Comparison of ENCODE assay signal across 10 cellular contexts in the genomic region with DNA sequence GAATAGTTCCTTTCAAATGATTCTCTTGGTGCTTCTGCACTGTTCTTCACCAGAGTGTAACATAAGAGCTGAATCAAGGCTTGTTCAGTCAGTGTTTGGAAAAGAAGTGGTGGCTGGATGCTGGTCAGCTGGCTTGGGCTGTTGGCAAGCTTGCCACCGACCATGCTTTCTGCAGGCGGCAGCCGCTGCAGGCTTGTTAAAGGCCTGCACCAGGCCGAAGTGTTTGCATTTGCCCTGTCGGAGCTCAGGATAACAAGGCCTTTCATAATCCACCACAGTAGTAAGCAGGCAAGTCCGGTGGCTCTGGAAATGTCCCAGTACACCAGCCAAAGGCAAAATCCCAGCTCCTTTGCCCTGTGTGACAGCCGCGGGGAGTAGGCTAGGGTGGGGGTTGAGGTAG. TPM values are rescaled to one million over a fixed set of nuclear protein-coding genes. Genes with fewer than 3 reads are reported as not detected.
DNase-seq lines count a peak whose midpoint lies in the region; ATAC-seq and TF ChIP-seq lines count a peak whose summit lies in the region.
"Had no signal": no experiment of that assay in that cellular context is flagged by ENCODE, and none has a peak within 500 bp of the region (broad histone marks: within the 10 kb centered on the region; RNA-seq: fewer than 3 reads in every experiment).

No MANE protein-coding gene starts in this region.

- no peak overlapping the region for H3K18ac ChIP-seq in neuronal stem cell (ENCODE audit: low read length)

- no peak overlapping the region for H3K9ac ChIP-seq in neuronal stem cell (ENCODE audit: low read depth, low read length, poor library complexity)

- ATAC-seq in natural killer cell treated with Interleukin-12 subunit alpha and Interleukin-12 subunit beta and Interleukin-15 and Interleukin-18, amount 100 ng/mL, for 72 hours, result no peak

- no peaks in the 10 kb centered on the region for H3K27me3 ChIP-seq in osteoblast (ENCODE audit: insufficient read depth, low read length)
- H3K27me3 ChIP-seq in neuronal stem cell (ENCODE audit: control insufficient read depth in 3 of 3, insufficient read depth in 3 of 3, low read depth in 1 of 3, low read length in 3 of 3), result no peaks in the 10 kb centered on the region
- H3K27me3 ChIP-seq in BE2C, result no peaks in the 10 kb centered on the region

- H3K4me1 Mint-ChIP-seq in natural killer cell treated with Interleukin-12 subunit alpha and Interleukin-12 subunit beta and Interleukin-15 and Interleukin-18, amount 100 ng/mL, for 72 hours (ENCODE audit: low read depth in 2 of 2), result peaks cover 6 to 9% of the 10 kb centered on the region in 2 donors

- no peak overlapping the region for H4K91ac ChIP-seq in neuronal stem cell (ENCODE audit: low read depth, low read length, poor library complexity)

- H2BK5ac ChIP-seq in neuronal stem cell (ENCODE audit: low read length), result no peak overlapping the region

- H3K4me3 Mint-ChIP-seq in natural killer cell treated with Interleukin-12 subunit alpha and Interleukin-12 subunit beta and Interleukin-15 and Interleukin-18, amount 100 ng/mL, for 72 hours, result no peak overlapping the region

- H3K14ac ChIP-seq in neuronal stem cell (ENCODE audit: low read length), result no peak overlapping the region

- peaks cover 31% of the 10 kb centered on the region for H4K20me1 ChIP-seq in osteoblast (ENCODE audit: insufficient read depth, low read length)

- H2AFZ ChIP-seq in osteoblast (ENCODE audit: low read length) (no peak overlapping the region), neuronal stem cell (ENCODE audit: low read length) (no peak overlapping the region)

- DNase-seq in C1 segment of cervical spinal cord (lab: John Stamatoyannopoulos, UW), result peak; percentile 5 to 85 (median 59)
- DNase-seq in NCI-H2196 (lab: John Stamatoyannopoulos, UW; ENCODE audit: unreplicated experiment), result peak; percentile 74
- peak; percentile 75 for DNase-seq in fibroblast of mammary gland (ENCODE audit: low read depth)
- peak; percentile 8 for DNase-seq in osteoblast (ENCODE audit: insufficient read length, low spot score, missing footprints)
- no peak for DNase-seq in neuronal stem cell (ENCODE audit: low spot score)
- DNase-seq in natural killer cell treated with Interleukin-12 subunit alpha and Interleukin-12 subunit beta and Interleukin-15 and Interleukin-18, amount 100 ng/mL, for 72 hours (ENCODE audit: low spot score), result no peak
- no peak for DNase-seq in BE2C
- DNase-seq in activated CD4-positive, CD25-positive, alpha-beta regulatory T cell (lab: John Stamatoyannopoulos, UW), result no peak
- DNase-seq: activated CD8-positive, alpha-beta memory T cell treated with anti-CD3 and anti-CD28 coated beads, Interleukin-2, amount 50 U/mL, for 4 hours; NCI-H748 treated with DMSO at 0.1 percent for 48 hours had no signal

- H2BK120ac ChIP-seq in neuronal stem cell (ENCODE audit: low read depth, low read length), result no peak overlapping the region

- no peak overlapping the region for H3K4me2 ChIP-seq in osteoblast (ENCODE audit: insufficient read depth, low read length)
- no peak overlapping the region for H3K4me2 ChIP-seq in neuronal stem cell (ENCODE audit: insufficient read depth, low read length, poor library complexity, severe bottlenecking)

- H3K36me3 Mint-ChIP-seq in natural killer cell treated with Interleukin-12 subunit alpha and Interleukin-12 subunit beta and Interleukin-15 and Interleukin-18, amount 100 ng/mL, for 72 hours, result no peaks in the 10 kb centered on the region

- no peak overlapping the region for H3K27ac Mint-ChIP-seq in natural killer cell treated with Interleukin-12 subunit alpha and Interleukin-12 subunit beta and Interleukin-15 and Interleukin-18, amount 100 ng/mL, for 72 hours

- no peak overlapping the region for H3K27ac ChIP-seq in osteoblast (ENCODE audit: low read depth, low read length)
- H3K27ac ChIP-seq in neuronal stem cell (replicated peaks; ENCODE audit: low read length), result no peak overlapping the region

- H3K9me3 Mint-ChIP-seq in natural killer cell treated with Interleukin-12 subunit alpha and Interleukin-12 subunit beta and Interleukin-15 and Interleukin-18, amount 100 ng/mL, for 72 hours, result no peaks in the 10 kb centered on the region

- peaks cover 2% of the 10 kb centered on the region for H3K79me1 ChIP-seq in neuronal stem cell (ENCODE audit: low read depth, low read length)

- no peaks in the 10 kb centered on the region for H3K27me3 Mint-ChIP-seq in natural killer cell treated with Interleukin-12 subunit alpha and Interleukin-12 subunit beta and Interleukin-15 and Interleukin-18, amount 100 ng/mL, for 72 hours

- TF ChIP-seq CTCF in fibroblast of mammary gland (conservative IDR thresholded peaks at IDR 0.05; ENCODE audit: control insufficient read depth, insufficient read depth, low read depth, low read length) (no peak), osteoblast (IDR thresholded peaks at IDR 0.05; ENCODE audit: extremely low read depth, low read depth, low read length) (no peak), BE2C (IDR thresholded peaks at IDR 0.05; ENCODE audit: low read depth, low read length) (no peak)

- H3K23ac ChIP-seq in neuronal stem cell (ENCODE audit: low read depth, low read length, poor library complexity), result no peak overlapping the region

- WGBS in neuronal stem cell (ENCODE audit: extremely low coverage in 2 of 2, insufficient read length in 2 of 2, insufficient replicate concordance in 1 of 2), 2 donors, result no CpG with 5 or more reads among the region's 8 CpGs

- H3K36me3 ChIP-seq in osteoblast (ENCODE audit: insufficient read depth, low read length) (no peaks in the 10 kb centered on the region), neuronal stem cell (replicated peaks in 1 of 2; ENCODE audit: control insufficient read depth in 2 of 2, insufficient read depth in 2 of 2, low read length in 2 of 2) (no peaks in the 10 kb centered on the region), BE2C (no peaks in the 10 kb centered on the region)

- no peak overlapping the region for H2BK12ac ChIP-seq in neuronal stem cell (ENCODE audit: low read length)

- H3K4me3 ChIP-seq in fibroblast of mammary gland (ENCODE audit: control insufficient read depth, low read depth, low read length), result no peak overlapping the region
- no peak overlapping the region for H3K4me3 ChIP-seq in osteoblast (ENCODE audit: insufficient read depth, low read length)
- no peak overlapping the region for H3K4me3 ChIP-seq in neuronal stem cell (ENCODE audit: low read length in 2 of 2)
- H3K4me3 ChIP-seq in BE2C (ENCODE audit: low read depth, low read length), result no peak overlapping the region

- no peak overlapping the region for H2BK15ac ChIP-seq in neuronal stem cell (ENCODE audit: low read length)

- peaks cover 10% of the 10 kb centered on the region for H3K4me1 ChIP-seq in osteoblast (ENCODE audit: insufficient read depth, low read length)
- peaks cover 4 to 7% of the 10 kb centered on the region in 2 donors for H3K4me1 ChIP-seq in neuronal stem cell (ENCODE audit: control insufficient read depth in 2 of 2, insufficient read depth in 1 of 2, low read depth in 1 of 2, low read length in 2 of 2)
- H3K4me1 ChIP-seq in BE2C, result no peaks in the 10 kb centered on the region

- H3K9me3 ChIP-seq in osteoblast (ENCODE audit: low read depth, low read length) (no peaks in the 10 kb centered on the region), neuronal stem cell (replicated peaks in 1 of 2; ENCODE audit: control insufficient read depth in 2 of 2, insufficient read depth in 1 of 2, low read depth in 1 of 2, low read length in 2 of 2) (no peaks in the 10 kb centered on the region), BE2C (no peaks in the 10 kb centered on the region)

- H3K4ac ChIP-seq in neuronal stem cell (ENCODE audit: low read length), result no peak overlapping the region

- H4K8ac ChIP-seq in neuronal stem cell (ENCODE audit: low read depth, low read length), result no peak overlapping the region

- peaks cover 43% of the 10 kb centered on the region for H3K79me2 ChIP-seq in osteoblast (ENCODE audit: insufficient read depth, low read length)

- H2AK5ac ChIP-seq in neuronal stem cell (ENCODE audit: low read depth, low read length), result no peak overlapping the region

RNA-seq across cellular contexts. Expression of a gene that starts 26.9 kb away (rescaled TPM):
- total RNA-seq in osteoblast, result 19.5 and 24.2 TPM in 2 replicates
- 22.7 TPM for polyA plus RNA-seq in neuronal stem cell (2013, experiment 1 of 2)
- polyA plus RNA-seq in neuronal stem cell (2013, experiment 2 of 2), result 24.3 TPM
- 10 to 100 TPM; 21.3 to 22.5 TPM for total RNA-seq in natural killer cell treated with Interleukin-12 subunit alpha and Interleukin-12 subunit beta and Interleukin-15 and Interleukin-18, amount 100 ng/mL, for 72 hours
- polyA plus RNA-seq in BE2C (2012; ENCODE audit: insufficient read depth, insufficient read length, low read depth), result 2.8 TPM

Comparison
In these comparisons a context has a peak if more than half of its experiments do, and no peak if none do; other contexts are left out.
1. DNase-seq: peak in C1 segment of cervical spinal cord (14 of 14), NCI-H2196 (single experiment), fibroblast of mammary gland (single experiment) and osteoblast (single experiment); none in neuronal stem cell (single experiment), natural killer cell treated with Interleukin-12 subunit alpha and Interleukin-12 subunit beta and Interleukin-15 and Interleukin-18, amount 100 ng/mL, for 72 hours (single experiment), BE2C (single experiment) and activated CD4-positive, CD25-positive, alpha-beta regulatory T cell (0 of 4).